Comparison of ENCODE assay signal across 8 cellular contexts in the genomic region with DNA sequence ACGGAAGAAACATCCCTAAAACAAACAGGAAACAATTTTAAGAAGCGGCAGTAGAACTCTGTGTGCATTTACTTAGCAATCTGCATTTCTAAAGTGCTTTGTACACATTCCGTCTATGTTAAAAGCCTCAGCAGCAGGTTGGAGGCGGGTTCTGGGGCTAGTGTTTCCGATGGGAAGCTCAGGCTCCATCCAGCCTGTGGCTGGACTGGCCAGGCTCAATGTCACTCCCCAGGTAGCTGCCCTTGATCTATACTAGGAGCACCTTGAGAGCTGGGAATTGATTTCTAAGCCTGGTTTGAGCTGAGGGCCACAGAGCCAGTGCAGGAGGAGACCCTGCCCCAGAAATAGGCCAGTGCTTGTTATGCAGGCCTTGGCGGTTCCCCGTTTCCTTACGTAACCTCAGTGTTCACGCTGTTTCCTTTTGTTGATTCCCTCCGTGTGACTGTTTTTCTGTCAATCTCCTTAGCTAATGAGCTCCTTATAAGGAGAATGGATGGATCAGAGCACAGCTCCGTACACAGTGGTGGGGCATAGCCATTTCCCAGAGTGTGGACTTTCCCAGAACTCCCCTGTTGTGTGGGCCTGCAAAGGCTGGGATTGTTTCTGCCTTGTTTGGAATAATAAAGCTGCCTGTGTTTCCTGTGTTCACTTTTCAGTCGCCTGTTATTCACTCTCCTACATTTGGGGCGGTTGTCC. TPM values are rescaled to one million over a fixed set of nuclear protein-coding genes. Genes with fewer than 3 reads are reported as not detected.
DNase-seq lines count a peak whose midpoint lies in the region; ATAC-seq lines count a peak whose summit lies in the region.

No MANE protein-coding gene starts in this region.

- peak overlapping the region; percentile 84 for H3K27ac ChIP-seq in cingulate gyrus (ENCODE audit: low read depth, low read length)
- H3K27ac ChIP-seq in mesodermal cell (ENCODE audit: low read depth, low read length, severe bottlenecking): peak overlapping the region; percentile 66

- H3K9me3 Mint-ChIP-seq in activated T-cell treated with anti-CD3 and anti-CD28 coated beads, Interleukin-2, amount 50 U/mL, for 4 hours: no peaks in the 10 kb centered on the region

- no peaks in the 10 kb centered on the region for H3K9me3 ChIP-seq in mesodermal cell (ENCODE audit: control insufficient read depth, low read length)

- peaks cover 1% of the 10 kb centered on the region for H3K4me1 Mint-ChIP-seq in activated T-cell treated with anti-CD3 and anti-CD28 coated beads, Interleukin-2, amount 50 U/mL, for 4 hours (ENCODE audit: low read depth)

- H3K4me3 Mint-ChIP-seq in activated T-cell treated with anti-CD3 and anti-CD28 coated beads, Interleukin-2, amount 50 U/mL, for 4 hours: no peak overlapping the region

- H3K36me3 ChIP-seq in mesodermal cell (ENCODE audit: control insufficient read depth, insufficient read depth, low read length): no peaks in the 10 kb centered on the region

- DNase-seq in COLO668 (lab: John Stamatoyannopoulos, UW; ENCODE audit: unreplicated experiment): peak; percentile 37
- peak; percentile 6 for DNase-seq in NCI-H2196 treated with DMSO at 0.1 percent for 48 hours (lab: John Stamatoyannopoulos, UW; ENCODE audit: unreplicated experiment)
- DNase-seq in NK-92 (lab: John Stamatoyannopoulos, UW; ENCODE audit: unreplicated experiment): no peak
- no peak for DNase-seq in activated T-cell treated with anti-CD3 and anti-CD28 coated beads, Interleukin-2, amount 50 U/mL, for 4 hours
- no peak for DNase-seq in KG1 (lab: John Stamatoyannopoulos, UW)
- DNase-seq in effector CD4-positive, alpha-beta T cell: no peak

- no peak overlapping the region for H3K4me3 ChIP-seq in mesodermal cell (ENCODE audit: extremely low read depth, insufficient read depth, low read length, poor library complexity, severe bottlenecking)

- no peaks in the 10 kb centered on the region for H3K36me3 Mint-ChIP-seq in activated T-cell treated with anti-CD3 and anti-CD28 coated beads, Interleukin-2, amount 50 U/mL, for 4 hours (ENCODE audit: insufficient read depth)

- peaks cover 18% of the 10 kb centered on the region for H3K4me1 ChIP-seq in mesodermal cell (ENCODE audit: control insufficient read depth, insufficient read depth, low read length, poor library complexity, severe bottlenecking)

- H3K27me3 Mint-ChIP-seq in activated T-cell treated with anti-CD3 and anti-CD28 coated beads, Interleukin-2, amount 50 U/mL, for 4 hours (ENCODE audit: low read depth): peaks cover 9% of the 10 kb centered on the region

- 26 to 34% methylated on average over 9 to 11 of the region's 13 CpGs for WGBS in mesodermal cell (ENCODE audit: insufficient coverage in 2 of 2), 2 experiments

- no peak for ATAC-seq in activated T-cell treated with anti-CD3 and anti-CD28 coated beads, Interleukin-2, amount 50 U/mL, for 4 hours

RNA-seq across cellular contexts. Expression of gene ADORA2B, which starts 21.4 kb away (rescaled TPM):
- 4.0 TPM for polyA plus RNA-seq in mesodermal cell (2013, experiment 1 of 2)
- polyA plus RNA-seq in mesodermal cell (2013, experiment 2 of 2): 4.2 TPM
- 1 to 10 TPM in 2 of 3 donors, under 1 TPM in 1; 0.32 to 1.2 (median 1.1) TPM for total RNA-seq in activated T-cell treated with anti-CD3 and anti-CD28 coated beads, Interleukin-2, amount 50 U/mL, for 4 hours

RNA-seq across cellular contexts. Expression of gene ZSWIM7, which starts 33.2 kb away (rescaled TPM):
- 48.1 TPM for polyA plus RNA-seq in mesodermal cell (2013, experiment 1 of 2)
- 48.6 TPM for polyA plus RNA-seq in mesodermal cell (2013, experiment 2 of 2)
- total RNA-seq in activated T-cell treated with anti-CD3 and anti-CD28 coated beads, Interleukin-2, amount 50 U/mL, for 4 hours: 1 to 10 TPM; 7.2 to 9.7 (median 9.5) TPM

RNA-seq across cellular contexts. Expression of gene TTC19, which starts 33.3 kb away (rescaled TPM):
- 28.6 TPM for polyA plus RNA-seq in mesodermal cell (2013, experiment 1 of 2)
- polyA plus RNA-seq in mesodermal cell (2013, experiment 2 of 2): 29.1 TPM
- 10 to 100 TPM; 28.5 to 34.6 (median 29.8) TPM for total RNA-seq in activated T-cell treated with anti-CD3 and anti-CD28 coated beads, Interleukin-2, amount 50 U/mL, for 4 hours

Comparison
In these comparisons a context has a peak if more than half of its experiments do, and no peak if none do; other contexts are left out.
1. DNase-seq: peak in COLO668 (single experiment) and NCI-H2196 treated with DMSO at 0.1 percent for 48 hours (single experiment); none in NK-92 (single experiment), activated T-cell treated with anti-CD3 and anti-CD28 coated beads, Interleukin-2, amount 50 U/mL, for 4 hours (single experiment), KG1 (single experiment) and effector CD4-positive, alpha-beta T cell (single experiment).